In the genomic region with DNA sequence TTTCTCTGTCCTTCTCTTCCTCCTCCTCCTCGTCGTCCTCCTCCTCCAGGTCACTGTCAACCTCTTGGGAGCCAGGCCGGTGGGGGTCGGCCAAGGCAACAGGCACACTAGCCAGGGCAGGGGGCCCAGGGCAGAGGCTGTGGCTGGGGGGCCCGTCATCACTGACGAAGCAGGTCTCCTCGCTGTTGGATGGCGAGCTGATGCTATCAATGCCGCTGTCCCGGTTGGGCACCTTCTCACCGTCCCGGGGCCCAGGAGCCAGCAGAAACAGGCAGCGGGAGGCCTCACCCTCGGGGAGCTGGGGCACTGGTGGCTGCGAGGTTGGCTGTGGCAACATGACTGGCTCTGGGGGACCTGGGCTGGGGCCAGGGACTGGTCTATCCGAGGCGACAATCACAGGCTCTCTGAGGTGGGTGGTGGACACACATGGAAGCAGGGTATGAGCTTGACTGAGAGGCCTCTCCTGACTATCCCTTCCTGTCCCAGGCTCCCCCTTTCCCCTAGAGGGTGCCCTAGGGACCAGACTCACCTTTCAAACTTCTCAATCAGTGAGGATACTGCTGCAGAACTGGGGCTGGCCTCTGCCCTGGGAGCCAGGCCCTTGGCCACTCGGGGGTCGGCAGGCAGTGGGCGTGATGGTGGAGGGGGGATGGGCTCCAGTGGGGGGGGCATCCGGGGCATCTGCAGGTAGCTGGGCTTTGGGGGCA, we compare ENCODE assay signal across 25 cellular contexts.
"Had no signal": no experiment of that assay in that cellular context is flagged by ENCODE, and none has a peak within 500 bp of the region (broad histone marks: within the 10 kb centered on the region; RNA-seq: fewer than 3 reads in every experiment).

No MANE protein-coding gene starts in this region.

- H3K36me3 Mint-ChIP-seq: immature natural killer cell; naive B cell; naive thymus-derived CD8-positive, alpha-beta T cell had no signal

- H2AFZ ChIP-seq: hepatocyte had no signal

- H3K4me1 ChIP-seq: colonic mucosa, esophagus muscularis mucosa, foreskin keratinocyte, gastroesophageal sphincter, left lung, lower lobe of right lung had no signal

- H3K4me3 ChIP-seq: colonic mucosa, esophagus muscularis mucosa, gastroesophageal sphincter, heart left ventricle, hepatocyte, left lung, lower lobe of right lung, mucosa of descending colon had no signal

- ATAC-seq: effector memory CD8-positive, alpha-beta T cell; foreskin keratinocyte; gastroesophageal sphincter; heart left ventricle; left cardiac atrium; left lung; left ventricle myocardium superior; mucosa of descending colon; naive thymus-derived CD8-positive, alpha-beta T cell had no signal

- H3K4me3 Mint-ChIP-seq: dendritic cell treated with granulocyte-macrophage colony-stimulating factor and Interleukin-4, amounts not matched to agents 40 ng/mL and 50 ng/mL, for 4 days; effector memory CD8-positive, alpha-beta T cell; endodermal cell; immature natural killer cell; mesothelial cell of epicardium; naive B cell; naive thymus-derived CD8-positive, alpha-beta T cell had no signal

- H3K9me3 Mint-ChIP-seq: dendritic cell treated with granulocyte-macrophage colony-stimulating factor and Interleukin-4, amounts not matched to agents 40 ng/mL and 50 ng/mL, for 4 days; effector memory CD8-positive, alpha-beta T cell; immature natural killer cell; naive B cell; naive thymus-derived CD8-positive, alpha-beta T cell had no signal

- H3K27ac Mint-ChIP-seq: dendritic cell treated with granulocyte-macrophage colony-stimulating factor and Interleukin-4, amounts not matched to agents 40 ng/mL and 50 ng/mL, for 4 days; effector memory CD8-positive, alpha-beta T cell; endodermal cell; immature natural killer cell; mesothelial cell of epicardium; naive B cell; naive thymus-derived CD8-positive, alpha-beta T cell had no signal

- H3K36me3 ChIP-seq: colonic mucosa, left lung, lower lobe of right lung had no signal

- H3K9me3 ChIP-seq: colonic mucosa, esophagus muscularis mucosa, gastroesophageal sphincter, heart left ventricle, left lung, lower lobe of right lung, mucosa of descending colon had no signal

- H3K27me3 Mint-ChIP-seq: dendritic cell treated with granulocyte-macrophage colony-stimulating factor and Interleukin-4, amounts not matched to agents 40 ng/mL and 50 ng/mL, for 4 days; effector memory CD8-positive, alpha-beta T cell; naive B cell had no signal

- H3K4me1 Mint-ChIP-seq: endodermal cell; immature natural killer cell; mesothelial cell of epicardium; naive B cell; naive thymus-derived CD8-positive, alpha-beta T cell had no signal

- H3K4me2 ChIP-seq: hepatocyte had no signal

- FAIRE-seq: endometrium, frontal cortex had no signal

- H3K27ac ChIP-seq: colonic mucosa, esophagus muscularis mucosa, foreskin keratinocyte, gastroesophageal sphincter, heart left ventricle, hepatocyte, left lung, lower lobe of right lung had no signal

- H3K79me2 ChIP-seq: hepatocyte had no signal

- DNase-seq: colonic mucosa; cortex of kidney; effector CD8-positive, alpha-beta T cell; effector memory CD8-positive, alpha-beta T cell; endodermal cell; foreskin keratinocyte; heart left ventricle; hypothalamus; immature natural killer cell; islet precursor cell; left cardiac atrium; left lung; left ventricle myocardium superior; lower lobe of right lung; mesenchymal stem cell; mucosa of descending colon; naive B cell; naive thymus-derived CD8-positive, alpha-beta T cell had no signal

- H3K27me3 ChIP-seq: colonic mucosa, esophagus muscularis mucosa, foreskin keratinocyte, gastroesophageal sphincter, heart left ventricle, hepatocyte, left lung had no signal
